ENCODE assay signal across 8 cellular contexts in genomic region chr4:76993787-76994641, GRCh38. TPM values are rescaled to one million over a fixed set of nuclear protein-coding genes. Genes with fewer than 3 reads are reported as not detected.
DNase-seq lines count a peak whose midpoint lies in the region; ATAC-seq and TF ChIP-seq lines count a peak whose summit lies in the region.

No MANE protein-coding gene starts in this region.

- no peaks in the 10 kb centered on the region for H3K9me3 ChIP-seq in fibroblast of lung (ENCODE audit: control insufficient read depth, insufficient read depth, low read depth, low read length)

- H3K79me2 ChIP-seq in fibroblast of lung (ENCODE audit: control insufficient read depth, insufficient read depth, low read length), result peaks cover 79% of the 10 kb centered on the region

- H3K27me3 ChIP-seq in fibroblast of lung (ENCODE audit: control insufficient read depth, insufficient read depth, low read length), result no peaks in the 10 kb centered on the region

- peak overlapping the region; percentile 11 for H3K27ac ChIP-seq in fibroblast of lung (ENCODE audit: insufficient read depth, low read length)

- intact Hi-C loops in Right ventricle myocardium superior (cut with DNase I), result no loop called here
- intact Hi-C loops in cardiac septum (cut with DNase I), result no loop called here

- DNase-seq in Right ventricle myocardium superior (no peak), cardiac septum (ENCODE audit: low spot score) (no peak), fibroblast of lung (ENCODE audit: low read depth in 2 of 2) (no peak), erythroblast (lab: John Stamatoyannopoulos, UW) (no peak), Ammon's horn (ENCODE audit: low spot score) (no peak), HUDEP-2 (lab: John Stamatoyannopoulos, UW; ENCODE audit: unreplicated experiment in 76 of 76) (no peak)
- DNase-seq in activated CD4-positive, CD25-positive, alpha-beta regulatory T cell treated with anti-CD3 and anti-CD28 coated beads, Interleukin-2, amount 50 U/mL, for 16 hours (ENCODE audit: low read depth, low spot score), result peak; percentile 37

- no peak overlapping the region for H2AFZ ChIP-seq in fibroblast of lung (ENCODE audit: low read length)

- no peaks in the 10 kb centered on the region for H4K20me1 ChIP-seq in fibroblast of lung (ENCODE audit: control insufficient read depth, extremely low read depth, insufficient read depth, low read length)

- H3K9ac ChIP-seq in fibroblast of lung (ENCODE audit: insufficient read depth, low read length), result no peak overlapping the region

- TF ChIP-seq POLR2A in erythroblast (IDR thresholded peaks at IDR 0.05; ENCODE audit: low read length), result no peak

- H3K36me3 ChIP-seq in fibroblast of lung (ENCODE audit: control insufficient read depth, insufficient read depth, low read length), result peaks cover 11% of the 10 kb centered on the region

- no peak overlapping the region for H3K4me2 ChIP-seq in fibroblast of lung (ENCODE audit: extremely low read depth, insufficient read depth, low read length)

- no peak for TF ChIP-seq CTCF in fibroblast of lung (conservative IDR thresholded peaks at IDR 0.05 in 1 of 2, IDR thresholded peaks at IDR 0.05 in 1 of 2; ENCODE audit: low read depth in 1 of 2, low read length in 2 of 2)

- peaks cover 29% of the 10 kb centered on the region for H3K4me1 ChIP-seq in fibroblast of lung (ENCODE audit: control insufficient read depth, extremely low read depth, insufficient read depth, low read length)

- H3K4me3 ChIP-seq in fibroblast of lung (replicated peaks in 1 of 4; ENCODE audit: control extremely low read depth in 1 of 4, insufficient read depth in 1 of 4, low read depth in 3 of 4, low read length in 4 of 4), result no peak overlapping the region

- ATAC-seq in Right ventricle myocardium superior (ENCODE audit: poor library complexity) (peak; percentile 89), HG03439 (IDR thresholded peaks at IDR 0.05; ENCODE audit: unreplicated experiment) (peak; percentile 78)

RNA-seq across cellular contexts. Expression of gene SEPTIN11, which starts 44.5 kb away (rescaled TPM):
- 25.4 TPM for total RNA-seq in Right ventricle myocardium superior
- 41.5 TPM for total RNA-seq in cardiac septum
- total RNA-seq in fibroblast of lung, result 293 and 688 TPM in 2 replicates
- polyA plus RNA-seq in fibroblast of lung, result 521 and 1,286 TPM in 2 replicates
- polyA plus RNA-seq in fibroblast of lung (2012), result 255 and 662 TPM in 2 replicates
- polyA minus RNA-seq in fibroblast of lung (ENCODE audit: low replicate concordance), result 89.2 and 208 TPM in 2 replicates
